8 cellular contexts compared by ENCODE assay signal in genomic region chr3:155078959-155079794, GRCh38. TPM values are rescaled to one million over a fixed set of nuclear protein-coding genes. Genes with fewer than 3 reads are reported as not detected.
DNase-seq lines count a peak whose midpoint lies in the region; ATAC-seq, FAIRE-seq and TF ChIP-seq lines count a peak whose summit lies in the region.

No MANE protein-coding gene starts in this region.

- H3K4me1 Mint-ChIP-seq in naive B cell = peaks cover 16 to 33% (median 18%) of the 10 kb centered on the region in 3 donors

- POLR2A ChIA-PET in H1 (lab: Charles Lee; ENCODE audit: partially characterized antibody) = interaction anchor here (1.5 kb wide), 1 partner anchor 25 kb away, joined by 4 read pairs; no protein-coding TSS in a partner anchor

- no peak overlapping the region for H3K14ac ChIP-seq in H1 (ENCODE audit: insufficient read length)

- ATAC-seq in naive B cell (ENCODE audit: low read depth in 2 of 2) (peak; percentile 69 to 73), HG02798 (IDR thresholded peaks at IDR 0.05; ENCODE audit: poor library complexity, unreplicated experiment) (no peak), HG03139 (IDR thresholded peaks at IDR 0.05; ENCODE audit: unreplicated experiment) (no peak)

- H4K20me1 ChIP-seq in Karpas-422 (ENCODE audit: insufficient read depth, low read depth, low read length) = no peaks in the 10 kb centered on the region
- H4K20me1 ChIP-seq in H1 (replicated peaks in 1 of 2; ENCODE audit: control insufficient read depth in 1 of 2, insufficient read depth in 2 of 2, low read length in 2 of 2) = no peaks in the 10 kb centered on the region

- no peak overlapping the region for H2BK20ac ChIP-seq in H1 (ENCODE audit: low read length)

- H4K91ac ChIP-seq in H1 (replicated peaks; ENCODE audit: insufficient read length, low read length) = no peak overlapping the region

- H3K9me3 ChIP-seq in Karpas-422 (ENCODE audit: low read length) = no peaks in the 10 kb centered on the region
- H3K9me3 ChIP-seq in H1 (ENCODE audit: insufficient read depth in 2 of 2, low read depth in 1 of 2, low read length in 1 of 2) = 0 out of 4 replicates have a peak, but pooled peaks cover 0 to 3% of the 10 kb centered on the region in 2 experiments

- no peak for TF ChIP-seq POLR2A in H1 (IDR thresholded peaks at IDR 0.05; ENCODE audit: control extremely low read depth in 1 of 2, low read depth in 2 of 2, low read length in 2 of 2)

- no peak overlapping the region for H2AK5ac ChIP-seq in H1 (ENCODE audit: low read depth, low read length)

- no peak overlapping the region for H2BK120ac ChIP-seq in H1 (replicated peaks; ENCODE audit: low read depth, low read length)

- H2BK5ac ChIP-seq in H1 (ENCODE audit: low read depth, low read length) = peak overlapping the region; percentile 69; the same call in 1 of the 2 replicates

- no peak for TF ChIP-seq CTCF in H1 (IDR thresholded peaks at IDR 0.05; ENCODE audit: control extremely low read depth in 1 of 3, insufficient read depth in 1 of 3, low read depth in 1 of 3, low read length in 3 of 3)

- peak overlapping the region; percentile 97 for H3K9ac ChIP-seq in Karpas-422 (ENCODE audit: low read length)
- H3K9ac ChIP-seq in H1 (replicated peaks in 1 of 4; ENCODE audit: extremely low read depth in 1 of 4, low read depth in 3 of 4, low read length in 3 of 4) = peak overlapping the region in 3 of 4 experiments; percentile 44 to 89 (median 62)

- peaks cover 33% of the 10 kb centered on the region for H3K4me1 ChIP-seq in Karpas-422 (ENCODE audit: low read length)
- H3K4me1 ChIP-seq in H1 (replicated peaks in 1 of 4; ENCODE audit: control insufficient read depth in 3 of 4, insufficient read depth in 4 of 4, low read length in 3 of 4) = peaks cover 0 to 5% (median 1%) of the 10 kb centered on the region in 4 experiments; a peak in 3 of 7 replicates

- peaks cover 7 to 20% (median 14%) of the 10 kb centered on the region in 3 donors for H3K27me3 Mint-ChIP-seq in naive B cell

- peaks cover 45% of the 10 kb centered on the region for H3K79me2 ChIP-seq in Karpas-422 (ENCODE audit: low read length)
- peaks cover 0 to 6% of the 10 kb centered on the region in 2 experiments; a peak in 1 of 4 replicates for H3K79me2 ChIP-seq in H1 (ENCODE audit: control insufficient read depth in 1 of 2, insufficient read depth in 2 of 2, low read length in 2 of 2)

- no peaks in the 10 kb centered on the region for H3K79me1 ChIP-seq in H1 (ENCODE audit: low read depth, low read length)

- peak; percentile 45 for DNase-seq in AG08395 (ENCODE audit: low spot score)
- DNase-seq in Karpas-422 = peak; percentile 79
- DNase-seq in H1 (ENCODE audit: low read depth in 1 of 2, low spot score in 2 of 2) = peak in 1 of 2 experiments; percentile 51
- DNase-seq in naive B cell = no peak
- no peak for DNase-seq in NCI-H187 (lab: John Stamatoyannopoulos, UW)
- DNase-seq in KBM-7 = no peak

- H3K27ac Mint-ChIP-seq in naive B cell = peak overlapping the region in 4 of 6 donors; percentile 28 to 64 (median 49)

- H2BK15ac ChIP-seq in H1 (ENCODE audit: low read length) = no peak overlapping the region

- peaks cover 10% of the 10 kb centered on the region; the same call in 1 of the 2 replicates for H3K23me2 ChIP-seq in H1 (ENCODE audit: low read depth, low read length)

- in situ Hi-C loops in KBM-7 (cut with MboI; ENCODE audit: low pct_unique_long_range_greater_than_20kb, low sequenced_read_pairs) = no loop called here

- no peaks in the 10 kb centered on the region for H3K27me3 ChIP-seq in Karpas-422 (ENCODE audit: low read length)
- H3K27me3 ChIP-seq in H1 (replicated peaks in 1 of 4; ENCODE audit: control insufficient read depth in 3 of 4, extremely low read depth in 1 of 4, insufficient read depth in 3 of 4, low read length in 3 of 4) = peaks cover 0 to 11% (median under 1%) of the 10 kb centered on the region in 4 experiments; a peak in 2 of 7 replicates

- no peak overlapping the region for H3K4ac ChIP-seq in H1 (replicated peaks; ENCODE audit: insufficient read length, low read depth, low read length)

- H3K36me3 Mint-ChIP-seq in naive B cell = peaks cover 0 to 5% of the 10 kb centered on the region in 2 donors

- H3K27ac ChIP-seq in Karpas-422 (ENCODE audit: low read length) (peak overlapping the region; percentile 90), H1 (ENCODE audit: low read depth, low read length) (no peak overlapping the region)

- no peak for TF ChIP-seq EP300 in H1 (IDR thresholded peaks at IDR 0.05; ENCODE audit: borderline replicate concordance in 1 of 2, low read depth in 2 of 2, low read length in 2 of 2)

- H3K4me3 ChIP-seq in Karpas-422 (ENCODE audit: low read length) = peak overlapping the region; percentile 96
- peak overlapping the region; percentile 81 to 90 (median 87) for H3K4me3 ChIP-seq in H1 (ENCODE audit: extremely low read depth in 1 of 4, insufficient read depth in 2 of 4, low read depth in 3 of 4, low read length in 4 of 4)

- no peak overlapping the region for H3K23ac ChIP-seq in H1 (ENCODE audit: insufficient read length)

- WGBS in H1 (ENCODE audit: extremely low coverage in 1 of 2, insufficient coverage in 1 of 2, insufficient read length in 1 of 2, insufficient replicate concordance in 2 of 2, low coverage in 1 of 2, low lambda C conversion rate in 2 of 2, missing lambda C conversion rate in 1 of 2), 2 experiments = 4% methylated on average over 16 of the region's 38 CpGs; no CpG with 5 or more reads in 1 of the 2 experiments

- no peak for FAIRE-seq in H1 (lab: Jason Lieb, UNC)

- peak overlapping the region; percentile 3; the same call in 1 of the 2 replicates for H2BK12ac ChIP-seq in H1 (ENCODE audit: low read depth, low read length)

- no peaks in the 10 kb centered on the region for H3K9me2 ChIP-seq in Karpas-422 (replicated peaks; ENCODE audit: insufficient read depth, low read length)

- H3K56ac ChIP-seq in H1 (replicated peaks; ENCODE audit: insufficient read length, low read depth, low read length) = no peak overlapping the region

- H2AFZ ChIP-seq in Karpas-422 (ENCODE audit: low read length) = peak overlapping the region; percentile 89
- H2AFZ ChIP-seq in H1 (ENCODE audit: low read length) = peak overlapping the region; percentile 98

- peak overlapping the region; percentile 89 for H3K18ac ChIP-seq in H1 (ENCODE audit: extremely low read depth, low read length)

- no peak overlapping the region; the same call in 1 of the 2 replicates for H4K8ac ChIP-seq in H1 (ENCODE audit: extremely low read depth, insufficient read depth, low read length)

- H4K5ac ChIP-seq in H1 (ENCODE audit: insufficient read length, low read depth, low read length) = no peak overlapping the region

- peaks cover 0 to 14% (median 2%) of the 10 kb centered on the region in 7 donors for H3K9me3 Mint-ChIP-seq in naive B cell

- H3K4me3 Mint-ChIP-seq in naive B cell = peak overlapping the region; percentile 80 to 96 (median 92)

- no peak for TF ChIP-seq RAD21 in H1 (IDR thresholded peaks at IDR 0.05 in 1 of 2, conservative IDR thresholded peaks at IDR 0.05 in 1 of 2; ENCODE audit: low read depth in 2 of 2, low read length in 2 of 2)

- CTCF ChIA-PET in H1 (lab: Charles Lee; ENCODE audit: partially characterized antibody) = interaction anchor here (1.0 to 2.2 kb wide), 5 partner anchors 10 to 244 kb away, joined by 3 to 5 read pairs (median 3); no protein-coding TSS in a partner anchor

- H3K36me3 ChIP-seq in Karpas-422 (ENCODE audit: insufficient read depth, low read length) (peaks cover 6% of the 10 kb centered on the region), H1 (ENCODE audit: control insufficient read depth in 2 of 4, insufficient read depth in 4 of 4, low read length in 3 of 4) (peaks cover 0 to 1% (median 0%) of the 10 kb centered on the region in 4 experiments; a peak in 1 of 8 replicates)

- peak overlapping the region; percentile 82 for H3K4me2 ChIP-seq in Karpas-422 (ENCODE audit: low read depth, low read length, poor library complexity, severe bottlenecking)
- peak overlapping the region; percentile 90 to 98 for H3K4me2 ChIP-seq in H1 (ENCODE audit: insufficient read depth in 1 of 2, low read depth in 2 of 2, low read length in 2 of 2)

TF ChIP-seq in H1, 55 proteins besides CTCF, POLR2A, EP300 and RAD21 (continues in another document):
- no peak for TF ChIP-seq CBX8 (IDR thresholded peaks at IDR 0.05; ENCODE audit: borderline replicate concordance, low read depth, low read length)
- peak; percentile 22 for TF ChIP-seq ASH2L (IDR thresholded peaks at IDR 0.05; ENCODE audit: low read length)
- peak; percentile 11 for TF ChIP-seq EZH2 (IDR thresholded peaks at IDR 0.05; ENCODE audit: low read depth, low read length, severe bottlenecking)
- no peak for TF ChIP-seq RXRA (IDR thresholded peaks at IDR 0.05; ENCODE audit: insufficient read depth, low read depth, low read length)
- no peak for TF ChIP-seq CEBPB (IDR thresholded peaks at IDR 0.05; ENCODE audit: low read depth, low read length)
- TF ChIP-seq, protein P1, sequence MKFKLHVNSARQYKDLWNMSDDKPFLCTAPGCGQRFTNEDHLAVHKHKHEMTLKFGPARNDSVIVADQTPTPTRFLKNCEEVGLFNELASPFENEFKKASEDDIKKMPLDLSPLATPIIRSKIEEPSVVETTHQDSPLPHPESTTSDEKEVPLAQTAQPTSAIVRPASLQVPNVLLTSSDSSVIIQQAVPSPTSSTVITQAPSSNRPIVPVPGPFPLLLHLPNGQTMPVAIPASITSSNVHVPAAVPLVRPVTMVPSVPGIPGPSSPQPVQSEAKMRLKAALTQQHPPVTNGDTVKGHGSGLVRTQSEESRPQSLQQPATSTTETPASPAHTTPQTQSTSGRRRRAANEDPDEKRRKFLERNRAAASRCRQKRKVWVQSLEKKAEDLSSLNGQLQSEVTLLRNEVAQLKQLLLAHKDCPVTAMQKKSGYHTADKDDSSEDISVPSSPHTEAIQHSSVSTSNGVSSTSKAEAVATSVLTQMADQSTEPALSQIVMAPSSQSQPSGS (IDR thresholded peaks at IDR 0.05; ENCODE audit: low read length) = no peak
- TF ChIP-seq TAF1 (IDR thresholded peaks at IDR 0.05; ENCODE audit: low read depth, low read length) = no peak

RNA-seq across cellular contexts. Expression of gene MME, which starts 0.9 kb away (rescaled TPM):
- 174 and 196 TPM in 2 replicates for total RNA-seq in Karpas-422 (2014; rRNA removed; shearing (Covaris generic); ENCODE audit: low replicate concordance)
- 36.0 and 39.6 TPM in 2 replicates for total RNA-seq in H1 (2021; fragmentation: NEBNext Ultra II Directional; extraction: Animal tissue kit (Norgen Biotek cat#: 25700))
- 5.0 and 5.4 TPM in 2 replicates for polyA plus RNA-seq in H1 (2011; rRNA removed)
- polyA plus RNA-seq in H1 (2011; cell fraction: cytosol; rRNA removed) = 5.7 TPM
- 20.5 TPM for polyA plus RNA-seq in H1 (2011; cell fraction: nucleus; rRNA removed)
- polyA plus RNA-seq in H1 (2012, experiment 1 of 2) = 13.4 to 20.7 TPM (median 19.0 TPM) in 4 replicates
- polyA plus RNA-seq in H1 (2012, experiment 2 of 2) = 0.72 TPM
- 32.4 TPM for polyA plus RNA-seq in H1 (2013, experiment 1 of 2)
- 32.4 TPM for polyA plus RNA-seq in H1 (2013, experiment 2 of 2)
- polyA minus RNA-seq in H1 (2011; rRNA and poly(A)+ RNA removed) = 45.3 and 47.7 TPM in 2 replicates
- polyA minus RNA-seq in H1 (2011; cell fraction: cytosol; rRNA and poly(A)+ RNA removed) = 13.1 TPM
- polyA minus RNA-seq in H1 (2011; cell fraction: nucleus; rRNA and poly(A)+ RNA removed) = 36.8 TPM
- polyA plus RNA-seq in naive B cell (ENCODE audit: low read depth in 6 of 6) = 10 to 100 TPM in 2 of 6 donors, 1 to 10 TPM in 4; 4.1 to 11.9 (median 5.8) TPM

Comparison
In these comparisons a context has a peak if more than half of its experiments do, and no peak if none do; other contexts are left out.
1. DNase-seq: peak in AG08395 (single experiment) and Karpas-422 (single experiment); none in naive B cell (single experiment), NCI-H187 (0 of 2) and KBM-7 (single experiment).
2. ATAC-seq: peak in naive B cell (2 of 2); none in HG02798 (single experiment) and HG03139 (single experiment).